Comparison of ENCODE assay signal across 18 cellular contexts in the genomic region with DNA sequence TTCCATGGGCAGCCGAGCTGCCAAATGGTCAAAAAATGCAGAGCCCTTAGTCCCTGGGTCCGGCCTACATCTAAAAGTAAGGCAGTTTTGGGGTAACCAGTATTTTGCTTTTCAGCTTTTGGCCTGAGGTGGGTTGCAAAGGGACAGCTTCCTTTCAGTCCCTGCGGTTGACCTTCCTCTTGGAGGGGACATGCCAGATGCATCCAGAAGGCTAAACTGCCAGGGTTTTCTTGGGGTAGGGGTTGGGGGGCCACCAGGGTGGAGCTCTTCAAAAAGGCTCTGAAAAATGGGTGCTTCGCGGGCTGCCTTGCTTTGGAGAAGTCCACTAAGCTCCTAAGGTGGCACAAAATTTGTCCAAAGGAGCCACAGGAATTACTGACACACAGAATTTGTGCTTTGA.
DNase-seq lines count a peak whose midpoint lies in the region; ATAC-seq and TF ChIP-seq lines count a peak whose summit lies in the region.
"Had no signal": no experiment of that assay in that cellular context is flagged by ENCODE, and none has a peak within 500 bp of the region (broad histone marks: within the 10 kb centered on the region; RNA-seq: fewer than 3 reads in every experiment).

No MANE protein-coding gene starts in this region.

- no peaks in the 10 kb centered on the region for H3K36me3 ChIP-seq in GM23338 (ENCODE audit: insufficient read depth)
- no peaks in the 10 kb centered on the region; the same call in 1 of the 2 replicates for H3K36me3 ChIP-seq in SK-N-MC (ENCODE audit: insufficient read depth, low read length)
- H3K36me3 ChIP-seq in neural progenitor cell, result no peaks in the 10 kb centered on the region

- H3K4me3 ChIP-seq in GM23338 (no peak overlapping the region), SK-N-MC (no peak overlapping the region), neural progenitor cell (no peak overlapping the region)

- no peak overlapping the region for H3K4me2 ChIP-seq in GM23338
- H3K4me2 ChIP-seq in neural progenitor cell, result no peak overlapping the region

- H3K9me3 ChIP-seq in SK-N-MC (ENCODE audit: low read depth, low read length), result no peaks in the 10 kb centered on the region
- no peaks in the 10 kb centered on the region for H3K9me3 ChIP-seq in neural progenitor cell (ENCODE audit: low read depth)
- H3K9me3 ChIP-seq: BE2C had no signal

- peaks cover 15% of the 10 kb centered on the region for H3K4me1 Mint-ChIP-seq in Calu3 (ENCODE audit: low read depth, unreplicated experiment)
- H3K4me1 Mint-ChIP-seq in GM23338, result peaks cover 16% of the 10 kb centered on the region
- H3K4me1 Mint-ChIP-seq in neural progenitor cell, result peaks cover 11% of the 10 kb centered on the region
- H3K4me1 Mint-ChIP-seq: CD8-positive, alpha-beta memory T cell; IgD-negative memory B cell had no signal

- H3K9me3 Mint-ChIP-seq in Calu3 (ENCODE audit: low read depth, unreplicated experiment), result no peaks in the 10 kb centered on the region
- peaks cover 3% of the 10 kb centered on the region; the same call in 2 of the 3 replicates for H3K9me3 Mint-ChIP-seq in GM23338
- no peaks in the 10 kb centered on the region for H3K9me3 Mint-ChIP-seq in neural progenitor cell
- H3K9me3 Mint-ChIP-seq: CD4-positive, CD25-positive, alpha-beta regulatory T cell; IgD-negative memory B cell had no signal

- H3K4me3 Mint-ChIP-seq in Calu3 (ENCODE audit: low read depth, unreplicated experiment), result no peak overlapping the region
- H3K4me3 Mint-ChIP-seq in GM23338, result no peak overlapping the region
- no peak overlapping the region for H3K4me3 Mint-ChIP-seq in neural progenitor cell
- H3K4me3 Mint-ChIP-seq: CD4-positive, CD25-positive, alpha-beta regulatory T cell; CD8-positive, alpha-beta memory T cell; IgD-negative memory B cell had no signal

- TSS peak; percentile 16 for BruUV-seq in Calu3 (replicated peaks; lab: Mats Ljungman, UMichigan)

- H3K27ac Mint-ChIP-seq in Calu3 (ENCODE audit: unreplicated experiment) (no peak overlapping the region), GM23338 (no peak overlapping the region), neural progenitor cell (no peak overlapping the region)
- H3K27ac Mint-ChIP-seq: CD4-positive, CD25-positive, alpha-beta regulatory T cell; IgD-negative memory B cell had no signal

- H2AFZ ChIP-seq in GM23338 (no peak overlapping the region), neural progenitor cell (replicated peaks) (no peak overlapping the region)

- H4K20me1 ChIP-seq in GM23338 (replicated peaks; ENCODE audit: insufficient read depth) (no peaks in the 10 kb centered on the region), neural progenitor cell (ENCODE audit: low read depth) (peaks cover 20% of the 10 kb centered on the region)

- H3K79me2 ChIP-seq in GM23338 (replicated peaks; ENCODE audit: insufficient read depth), result no peaks in the 10 kb centered on the region
- no peaks in the 10 kb centered on the region for H3K79me2 ChIP-seq in neural progenitor cell (ENCODE audit: low read depth)

- H3K9ac ChIP-seq in SK-N-MC (ENCODE audit: insufficient read length) (no peak overlapping the region), neural progenitor cell (no peak overlapping the region)

- TF ChIP-seq CTCF in Calu3 (IDR thresholded peaks at IDR 0.05; ENCODE audit: unreplicated experiment) (no peak), GM23338 (conservative IDR thresholded peaks at IDR 0.05; ENCODE audit: low read depth in 2 of 2) (no peak), neural progenitor cell (IDR thresholded peaks at IDR 0.05) (no peak)

- CTCF ChIA-PET in Calu3 (lab: Charles Lee), result no interaction called here

- DNase-seq in Calu3, result no peak
- no peak for DNase-seq in GM23338 (ENCODE audit: low spot score)
- no peak for DNase-seq in SK-N-MC (ENCODE audit: low read depth, low spot score)
- peak; percentile 47 for DNase-seq in mesenteric fat pad (ENCODE audit: low spot score)
- no peak for DNase-seq in neural progenitor cell (ENCODE audit: low spot score)
- no peak for DNase-seq in putamen (ENCODE audit: low spot score)
- DNase-seq: ACHN; BE2C; C1 segment of cervical spinal cord; CD4-positive, CD25-positive, alpha-beta regulatory T cell; CD8-positive, alpha-beta memory T cell; COR-L47; GOT3; H7 had no signal

- no peak for ATAC-seq in GM23338
- ATAC-seq in GM18511 (IDR thresholded peaks at IDR 0.05; ENCODE audit: unreplicated experiment), result no peak
- no peak for ATAC-seq in HG03469 (IDR thresholded peaks at IDR 0.05; ENCODE audit: unreplicated experiment)
- ATAC-seq: HepG2 had no signal

- H3K27me3 Mint-ChIP-seq in Calu3 (ENCODE audit: unreplicated experiment) (no peaks in the 10 kb centered on the region), GM23338 (ENCODE audit: insufficient read depth, low read depth, poor library complexity) (peaks cover 9% of the 10 kb centered on the region), neural progenitor cell (ENCODE audit: insufficient read depth, low read depth) (peaks cover 2% of the 10 kb centered on the region)
- H3K27me3 Mint-ChIP-seq: CD4-positive, CD25-positive, alpha-beta regulatory T cell; IgD-negative memory B cell had no signal

- H3K9me2 ChIP-seq in GM23338 (ENCODE audit: insufficient read depth), result no peaks in the 10 kb centered on the region

- peaks cover 12% of the 10 kb centered on the region for H3F3A ChIP-seq in GM23338 (replicated peaks; ENCODE audit: low read depth)
- peaks cover 37% of the 10 kb centered on the region for H3F3A ChIP-seq in neural progenitor cell (ENCODE audit: low read depth)

- intact Hi-C loops in Calu3 (cut with micrococcal nuclease; ENCODE audit: unreplicated experiment), result no loop called here

- no peaks in the 10 kb centered on the region for H3K27me3 ChIP-seq in GM23338 (ENCODE audit: insufficient read depth)
- H3K27me3 ChIP-seq in neural progenitor cell, result no peaks in the 10 kb centered on the region
- H3K27me3 ChIP-seq: BE2C had no signal

- H3K4me1 ChIP-seq in GM23338 (ENCODE audit: insufficient read depth), result no peaks in the 10 kb centered on the region; the same call in 1 of the 2 replicates
- peaks cover 15% of the 10 kb centered on the region for H3K4me1 ChIP-seq in neural progenitor cell
- H3K4me1 ChIP-seq: BE2C had no signal

- H3K36me3 Mint-ChIP-seq in Calu3 (ENCODE audit: insufficient read depth, unreplicated experiment) (no peaks in the 10 kb centered on the region), GM23338 (ENCODE audit: low read depth) (peaks cover 5% of the 10 kb centered on the region; the same call in 1 of the 3 replicates), neural progenitor cell (peaks cover 12% of the 10 kb centered on the region)

- peak overlapping the region; percentile 80 for H3K27ac ChIP-seq in GM23338 (ENCODE audit: low read depth)
- peak overlapping the region; percentile 56 for H3K27ac ChIP-seq in SK-N-MC
- no peak overlapping the region for H3K27ac ChIP-seq in neural progenitor cell

TF ChIP-seq in GM23338, 12 proteins besides CTCF, POLR2A, EP300 and RAD21 (continues in another document):
- TF ChIP-seq ZNF114 (CRISPR knock-in tag; IDR thresholded peaks at IDR 0.05) (no peak), ZNF331 (CRISPR knock-in tag; IDR thresholded peaks at IDR 0.05; ENCODE audit: low read depth) (no peak), POLR2AphosphoS5 (IDR thresholded peaks at IDR 0.05; ENCODE audit: low read depth) (no peak), JUNB (IDR thresholded peaks at IDR 0.05; ENCODE audit: unreplicated experiment) (no peak), EZH2 (IDR thresholded peaks at IDR 0.05; ENCODE audit: low read depth, unreplicated experiment) (no peak), NANOG (IDR thresholded peaks at IDR 0.05; ENCODE audit: borderline replicate concordance) (no peak), STAT1 (IDR thresholded peaks at IDR 0.05; ENCODE audit: unreplicated experiment) (no peak)
